ENCODE assay signal across 8 cellular contexts in the genomic region with DNA sequence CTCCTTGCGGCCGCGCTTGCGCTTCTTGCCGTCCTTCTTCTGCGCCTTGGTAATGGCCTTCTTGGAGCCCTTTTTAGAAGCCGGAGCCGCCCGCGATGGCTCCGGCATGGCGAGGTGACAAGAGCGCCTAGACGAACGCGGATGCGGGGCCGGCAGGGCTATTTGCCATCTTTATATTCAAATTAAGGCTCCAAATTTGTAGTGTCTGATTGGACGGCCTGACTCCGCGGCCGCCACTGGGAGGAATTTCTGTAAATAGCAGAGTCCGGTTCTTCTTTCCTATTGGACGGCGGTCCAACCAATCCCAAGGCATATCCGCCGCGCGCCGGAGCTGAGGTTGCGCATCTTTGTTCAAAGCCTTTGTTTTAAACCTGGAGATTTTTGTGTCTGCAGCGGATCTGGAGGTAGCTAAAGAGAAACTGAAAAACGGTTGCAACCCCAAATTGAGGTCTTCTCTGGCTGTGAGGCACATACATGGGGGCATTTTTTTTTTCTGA. TPM values are rescaled to one million over a fixed set of nuclear protein-coding genes. Genes with fewer than 3 reads are reported as not detected.
DNase-seq lines count a peak whose midpoint lies in the region; ATAC-seq and TF ChIP-seq lines count a peak whose summit lies in the region.

No MANE protein-coding gene starts in this region.

- H3K4me1 ChIP-seq in mucosa of rectum (ENCODE audit: control insufficient read depth in 2 of 2, insufficient read depth in 2 of 2, low read length in 2 of 2): no peaks in the 10 kb centered on the region

- peaks cover 13% of the 10 kb centered on the region for H3K4me1 Mint-ChIP-seq in endothelial cell (ENCODE audit: unreplicated experiment)

- H3K9me3 ChIP-seq in mucosa of rectum (ENCODE audit: control insufficient read depth in 2 of 2, low read length in 2 of 2): no peaks in the 10 kb centered on the region

- no peak overlapping the region for H3K27ac Mint-ChIP-seq in endothelial cell (ENCODE audit: unreplicated experiment)

- peak overlapping the region; percentile 91 for H3K4me3 Mint-ChIP-seq in endothelial cell (ENCODE audit: unreplicated experiment)

- no peaks in the 10 kb centered on the region for H3K9me3 Mint-ChIP-seq in endothelial cell (ENCODE audit: unreplicated experiment)

- H3K9ac ChIP-seq in mucosa of rectum (ENCODE audit: low read depth in 1 of 2, low read length in 2 of 2): no peak overlapping the region

- H3K36me3 ChIP-seq in mucosa of rectum (ENCODE audit: control insufficient read depth in 2 of 2, insufficient read depth in 2 of 2, low read length in 2 of 2): no peaks in the 10 kb centered on the region

- peaks cover 20% of the 10 kb centered on the region for H3K27me3 Mint-ChIP-seq in endothelial cell (ENCODE audit: unreplicated experiment)

- ATAC-seq in GM18505 (IDR thresholded peaks at IDR 0.05; ENCODE audit: unreplicated experiment) (peak; percentile 88), HG02943 (IDR thresholded peaks at IDR 0.05; ENCODE audit: low read depth, unreplicated experiment) (peak; percentile 86)

- H3K27ac ChIP-seq in mucosa of rectum (ENCODE audit: low read depth in 2 of 2, low read length in 2 of 2): no peak overlapping the region

- peaks cover 33 to 40% of the 10 kb centered on the region in 2 donors for H3K27me3 ChIP-seq in mucosa of rectum (ENCODE audit: control insufficient read depth in 2 of 2, insufficient read depth in 2 of 2, low read length in 2 of 2)

- TF ChIP-seq POLR2A in GM18505 (IDR thresholded peaks at IDR 0.05; ENCODE audit: borderline replicate concordance, extremely low read depth, insufficient read depth, insufficient read length): peak; percentile 69

- H3K36me3 Mint-ChIP-seq in endothelial cell (ENCODE audit: low read depth, unreplicated experiment): peaks cover 6% of the 10 kb centered on the region

- DNase-seq in NCI-H345 treated with DMSO at 0.1 percent for 48 hours (lab: John Stamatoyannopoulos, UW; ENCODE audit: unreplicated experiment) (peak; percentile 49), endothelial cell (ENCODE audit: low spot score) (peak; percentile 72), HK-2 (ENCODE audit: unreplicated experiment) (no peak)
- peak; percentile 82 for DNase-seq in activated CD8-positive, alpha-beta memory T cell treated with anti-CD3 and anti-CD28 coated beads, Interleukin-2, amount 50 U/mL, for 4 hours
- DNase-seq in stimulated activated CD8-positive, alpha-beta memory T cell treated with anti-CD3 and anti-CD28 coated beads, Interleukin-7, amount 100 ng/mL, for 24 hours (ENCODE audit: low read depth): peak; percentile 66

- no peak for TF ChIP-seq CTCF in endothelial cell (IDR thresholded peaks at IDR 0.05; ENCODE audit: unreplicated experiment)

- H3K4me3 ChIP-seq in mucosa of rectum (ENCODE audit: low read length in 2 of 2): peak overlapping the region; percentile 17 to 27

RNA-seq across cellular contexts. Expression of a gene that starts 22.6 kb away (rescaled TPM):
- total RNA-seq in endothelial cell (ENCODE audit: unreplicated experiment): 153 TPM

RNA-seq across cellular contexts. Expression of a gene that starts 47.9 kb away (rescaled TPM):
- 2.3 TPM for total RNA-seq in endothelial cell (ENCODE audit: unreplicated experiment)

RNA-seq across cellular contexts. Expression of a gene that starts 57.9 kb away (rescaled TPM):
- 39.9 TPM for total RNA-seq in endothelial cell (ENCODE audit: unreplicated experiment)
